Comparison of ENCODE assay signal across 2 cellular contexts in the genomic region with DNA sequence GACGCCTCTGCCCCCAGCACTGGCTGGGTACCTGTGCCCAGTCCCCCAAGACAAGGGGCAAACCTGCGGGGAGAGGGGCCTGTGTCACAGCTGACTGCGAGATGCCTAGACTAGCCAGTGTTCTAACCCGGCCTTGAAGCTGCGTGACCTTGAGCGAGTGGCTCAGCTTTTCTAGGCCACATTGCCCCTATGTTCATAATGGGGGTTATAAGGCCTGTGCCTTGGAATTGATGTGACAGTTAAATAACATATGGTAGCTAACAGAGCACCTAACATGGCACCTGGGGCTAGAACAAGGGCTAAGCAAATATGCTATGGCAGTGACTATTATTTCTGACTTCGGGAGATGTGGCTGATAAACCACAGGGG.
A peak's percentile ranks its signal among the peaks of the same experiment; 100 is the strongest.
TF ChIP-seq lines count a peak whose summit lies in the region.

No MANE protein-coding gene starts in this region.

TF ChIP-seq in HepG2, 621 proteins besides CTCF, POLR2A, EP300 and RAD21:
- TF ChIP-seq ZFX (CRISPR knock-in tag; IDR thresholded peaks at IDR 0.05; ENCODE audit: low read depth) (0 out of 2 replicates have a peak, but pooled peaks have one; percentile 31), EZH2 (conservative IDR thresholded peaks at IDR 0.05; ENCODE audit: low read depth, low read length) (no peak)
- TF ChIP-seq, protein P1, sequence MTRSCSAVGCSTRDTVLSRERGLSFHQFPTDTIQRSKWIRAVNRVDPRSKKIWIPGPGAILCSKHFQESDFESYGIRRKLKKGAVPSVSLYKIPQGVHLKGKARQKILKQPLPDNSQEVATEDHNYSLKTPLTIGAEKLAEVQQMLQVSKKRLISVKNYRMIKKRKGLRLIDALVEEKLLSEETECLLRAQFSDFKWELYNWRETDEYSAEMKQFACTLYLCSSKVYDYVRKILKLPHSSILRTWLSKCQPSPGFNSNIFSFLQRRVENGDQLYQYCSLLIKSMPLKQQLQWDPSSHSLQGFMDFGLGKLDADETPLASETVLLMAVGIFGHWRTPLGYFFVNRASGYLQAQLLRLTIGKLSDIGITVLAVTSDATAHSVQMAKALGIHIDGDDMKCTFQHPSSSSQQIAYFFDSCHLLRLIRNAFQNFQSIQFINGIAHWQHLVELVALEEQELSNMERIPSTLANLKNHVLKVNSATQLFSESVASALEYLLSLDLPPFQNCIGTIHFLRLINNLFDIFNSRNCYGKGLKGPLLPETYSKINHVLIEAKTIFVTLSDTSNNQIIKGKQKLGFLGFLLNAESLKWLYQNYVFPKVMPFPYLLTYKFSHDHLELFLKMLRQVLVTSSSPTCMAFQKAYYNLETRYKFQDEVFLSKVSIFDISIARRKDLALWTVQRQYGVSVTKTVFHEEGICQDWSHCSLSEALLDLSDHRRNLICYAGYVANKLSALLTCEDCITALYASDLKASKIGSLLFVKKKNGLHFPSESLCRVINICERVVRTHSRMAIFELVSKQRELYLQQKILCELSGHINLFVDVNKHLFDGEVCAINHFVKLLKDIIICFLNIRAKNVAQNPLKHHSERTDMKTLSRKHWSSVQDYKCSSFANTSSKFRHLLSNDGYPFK (CRISPR knock-in tag; IDR thresholded peaks at IDR 0.05; ENCODE audit: borderline replicate concordance): peak; percentile 93
- TF ChIP-seq, protein P2, sequence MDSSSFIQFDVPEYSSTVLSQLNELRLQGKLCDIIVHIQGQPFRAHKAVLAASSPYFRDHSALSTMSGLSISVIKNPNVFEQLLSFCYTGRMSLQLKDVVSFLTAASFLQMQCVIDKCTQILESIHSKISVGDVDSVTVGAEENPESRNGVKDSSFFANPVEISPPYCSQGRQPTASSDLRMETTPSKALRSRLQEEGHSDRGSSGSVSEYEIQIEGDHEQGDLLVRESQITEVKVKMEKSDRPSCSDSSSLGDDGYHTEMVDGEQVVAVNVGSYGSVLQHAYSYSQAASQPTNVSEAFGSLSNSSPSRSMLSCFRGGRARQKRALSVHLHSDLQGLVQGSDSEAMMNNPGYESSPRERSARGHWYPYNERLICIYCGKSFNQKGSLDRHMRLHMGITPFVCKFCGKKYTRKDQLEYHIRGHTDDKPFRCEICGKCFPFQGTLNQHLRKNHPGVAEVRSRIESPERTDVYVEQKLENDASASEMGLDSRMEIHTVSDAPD (CRISPR knock-in tag; IDR thresholded peaks at IDR 0.05): no peak
- TF ChIP-seq, protein P3, sequence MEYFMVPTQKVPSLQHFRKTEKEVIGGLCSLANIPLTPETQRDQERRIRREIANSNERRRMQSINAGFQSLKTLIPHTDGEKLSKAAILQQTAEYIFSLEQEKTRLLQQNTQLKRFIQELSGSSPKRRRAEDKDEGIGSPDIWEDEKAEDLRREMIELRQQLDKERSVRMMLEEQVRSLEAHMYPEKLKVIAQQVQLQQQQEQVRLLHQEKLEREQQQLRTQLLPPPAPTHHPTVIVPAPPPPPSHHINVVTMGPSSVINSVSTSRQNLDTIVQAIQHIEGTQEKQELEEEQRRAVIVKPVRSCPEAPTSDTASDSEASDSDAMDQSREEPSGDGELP (IDR thresholded peaks at IDR 0.05; ENCODE audit: borderline replicate concordance, low read depth): peak; percentile 26; the same call in 1 of the 2 replicates
- TF ChIP-seq, protein P4, sequence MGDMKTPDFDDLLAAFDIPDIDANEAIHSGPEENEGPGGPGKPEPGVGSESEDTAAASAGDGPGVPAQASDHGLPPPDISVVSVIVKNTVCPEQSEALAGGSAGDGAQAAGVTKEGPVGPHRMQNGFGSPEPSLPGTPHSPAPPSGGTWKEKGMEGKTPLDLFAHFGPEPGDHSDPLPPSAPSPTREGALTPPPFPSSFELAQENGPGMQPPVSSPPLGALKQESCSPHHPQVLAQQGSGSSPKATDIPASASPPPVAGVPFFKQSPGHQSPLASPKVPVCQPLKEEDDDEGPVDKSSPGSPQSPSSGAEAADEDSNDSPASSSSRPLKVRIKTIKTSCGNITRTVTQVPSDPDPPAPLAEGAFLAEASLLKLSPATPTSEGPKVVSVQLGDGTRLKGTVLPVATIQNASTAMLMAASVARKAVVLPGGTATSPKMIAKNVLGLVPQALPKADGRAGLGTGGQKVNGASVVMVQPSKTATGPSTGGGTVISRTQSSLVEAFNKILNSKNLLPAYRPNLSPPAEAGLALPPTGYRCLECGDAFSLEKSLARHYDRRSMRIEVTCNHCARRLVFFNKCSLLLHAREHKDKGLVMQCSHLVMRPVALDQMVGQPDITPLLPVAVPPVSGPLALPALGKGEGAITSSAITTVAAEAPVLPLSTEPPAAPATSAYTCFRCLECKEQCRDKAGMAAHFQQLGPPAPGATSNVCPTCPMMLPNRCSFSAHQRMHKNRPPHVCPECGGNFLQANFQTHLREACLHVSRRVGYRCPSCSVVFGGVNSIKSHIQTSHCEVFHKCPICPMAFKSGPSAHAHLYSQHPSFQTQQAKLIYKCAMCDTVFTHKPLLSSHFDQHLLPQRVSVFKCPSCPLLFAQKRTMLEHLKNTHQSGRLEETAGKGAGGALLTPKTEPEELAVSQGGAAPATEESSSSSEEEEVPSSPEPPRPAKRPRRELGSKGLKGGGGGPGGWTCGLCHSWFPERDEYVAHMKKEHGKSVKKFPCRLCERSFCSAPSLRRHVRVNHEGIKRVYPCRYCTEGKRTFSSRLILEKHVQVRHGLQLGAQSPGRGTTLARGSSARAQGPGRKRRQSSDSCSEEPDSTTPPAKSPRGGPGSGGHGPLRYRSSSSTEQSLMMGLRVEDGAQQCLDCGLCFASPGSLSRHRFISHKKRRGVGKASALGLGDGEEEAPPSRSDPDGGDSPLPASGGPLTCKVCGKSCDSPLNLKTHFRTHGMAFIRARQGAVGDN (CRISPR knock-in tag; IDR thresholded peaks at IDR 0.05): 0 out of 2 replicates have a peak, but pooled peaks have one; percentile 13
- TF ChIP-seq, protein P5, sequence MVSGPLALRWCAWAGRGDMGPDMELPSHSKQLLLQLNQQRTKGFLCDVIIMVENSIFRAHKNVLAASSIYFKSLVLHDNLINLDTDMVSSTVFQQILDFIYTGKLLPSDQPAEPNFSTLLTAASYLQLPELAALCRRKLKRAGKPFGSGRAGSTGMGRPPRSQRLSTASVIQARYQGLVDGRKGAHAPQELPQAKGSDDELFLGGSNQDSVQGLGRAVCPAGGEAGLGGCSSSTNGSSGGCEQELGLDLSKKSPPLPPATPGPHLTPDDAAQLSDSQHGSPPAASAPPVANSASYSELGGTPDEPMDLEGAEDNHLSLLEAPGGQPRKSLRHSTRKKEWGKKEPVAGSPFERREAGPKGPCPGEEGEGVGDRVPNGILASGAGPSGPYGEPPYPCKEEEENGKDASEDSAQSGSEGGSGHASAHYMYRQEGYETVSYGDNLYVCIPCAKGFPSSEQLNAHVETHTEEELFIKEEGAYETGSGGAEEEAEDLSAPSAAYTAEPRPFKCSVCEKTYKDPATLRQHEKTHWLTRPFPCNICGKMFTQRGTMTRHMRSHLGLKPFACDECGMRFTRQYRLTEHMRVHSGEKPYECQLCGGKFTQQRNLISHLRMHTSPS (CRISPR knock-in tag; IDR thresholded peaks at IDR 0.05; ENCODE audit: low read depth): 0 out of 2 replicates have a peak, but pooled peaks have one; percentile 37

TF ChIP-seq in H1, 55 proteins besides CTCF, POLR2A, EP300 and RAD21:
- TF ChIP-seq JUN (IDR thresholded peaks at IDR 0.05; ENCODE audit: low read depth, low read length): no peak
- TF ChIP-seq TEAD4 (IDR thresholded peaks at IDR 0.05; ENCODE audit: low read depth, low read length): no peak
- no peak for TF ChIP-seq BACH1 (IDR thresholded peaks at IDR 0.05; ENCODE audit: low read length)
- TF ChIP-seq CBX5 (IDR thresholded peaks at IDR 0.05; ENCODE audit: low read depth, low read length): no peak
- no peak for TF ChIP-seq CHD2 (IDR thresholded peaks at IDR 0.05; ENCODE audit: low read length)
- no peak for TF ChIP-seq TBP (IDR thresholded peaks at IDR 0.05; ENCODE audit: low read depth, low read length)
- TF ChIP-seq, protein P6, sequence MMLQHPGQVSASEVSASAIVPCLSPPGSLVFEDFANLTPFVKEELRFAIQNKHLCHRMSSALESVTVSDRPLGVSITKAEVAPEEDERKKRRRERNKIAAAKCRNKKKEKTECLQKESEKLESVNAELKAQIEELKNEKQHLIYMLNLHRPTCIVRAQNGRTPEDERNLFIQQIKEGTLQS (IDR thresholded peaks at IDR 0.05; ENCODE audit: insufficient read depth, low read depth, low read length): no peak
